Comparison of ENCODE assay signal across 14 cellular contexts in genomic region chr4:8188085-8188484, GRCh38. TPM values are rescaled to one million over a fixed set of nuclear protein-coding genes. Genes with fewer than 3 reads are reported as not detected.
A peak's percentile ranks its signal among the peaks of the same experiment; 100 is the strongest.
DNase-seq lines count a peak whose midpoint lies in the region; ATAC-seq and TF ChIP-seq lines count a peak whose summit lies in the region.
"Had no signal": no experiment of that assay in that cellular context is flagged by ENCODE, and none has a peak within 500 bp of the region (broad histone marks: within the 10 kb centered on the region; RNA-seq: fewer than 3 reads in every experiment).

No MANE protein-coding gene starts in this region.

- ATAC-seq in WTC11 (no peak), HG02938 (IDR thresholded peaks at IDR 0.05; ENCODE audit: unreplicated experiment) (no peak), HG03571 (IDR thresholded peaks at IDR 0.05; ENCODE audit: unreplicated experiment) (no peak)

- H3K4me1 Mint-ChIP-seq in WTC11 = no peaks in the 10 kb centered on the region

- H3K27me3 ChIP-seq in tibial artery (peaks cover 0 to 8% of the 10 kb centered on the region in 2 donors), thyroid gland (no peaks in the 10 kb centered on the region)
- H3K27me3 ChIP-seq: brain microvascular endothelial cell, ovary had no signal

- no peak overlapping the region for H3K27ac ChIP-seq in tibial artery
- peak overlapping the region in 1 of 3 donors; percentile 57 for H3K27ac ChIP-seq in thyroid gland
- H3K27ac ChIP-seq: brain microvascular endothelial cell, ovary had no signal

- in situ Hi-C loops in ACHN (cut with HindIII; ENCODE audit: low pct_ligation_motif_present, low pct_unique_long_range_greater_than_20kb, low sequenced_read_pairs) = no loop called here

- TF ChIP-seq POLR2A in thyroid gland (IDR thresholded peaks at IDR 0.05) = no peak

- H3K36me3 ChIP-seq in tibial artery (no peaks in the 10 kb centered on the region), thyroid gland (no peaks in the 10 kb centered on the region)
- H3K36me3 ChIP-seq: brain microvascular endothelial cell, ovary had no signal

- no peaks in the 10 kb centered on the region for H3K27me3 Mint-ChIP-seq in WTC11 (ENCODE audit: low read depth)
- H3K27me3 Mint-ChIP-seq: activated CD4-positive, alpha-beta memory T cell treated with anti-CD3 and anti-CD28 coated beads for 36 hours had no signal

- CTCF ChIA-PET in WTC11 (lab: Charles Lee) = interaction anchor here (1.6 to 2.1 kb wide), 2 partner anchors 11 to 55 kb away, joined by 3 to 8 read pairs; no protein-coding TSS in a partner anchor

- H3K4me1 ChIP-seq in tibial artery = peaks cover 0 to 42% (median 26%) of the 10 kb centered on the region in 4 donors
- peaks cover 18 to 35% of the 10 kb centered on the region in 2 donors for H3K4me1 ChIP-seq in thyroid gland

- H3K36me3 Mint-ChIP-seq in WTC11 = no peaks in the 10 kb centered on the region
- H3K36me3 Mint-ChIP-seq: activated CD4-positive, alpha-beta memory T cell treated with anti-CD3 and anti-CD28 coated beads for 36 hours; memory B cell had no signal

- no peak overlapping the region for H3K4me3 Mint-ChIP-seq in WTC11
- H3K4me3 Mint-ChIP-seq: activated CD4-positive, alpha-beta memory T cell treated with anti-CD3 and anti-CD28 coated beads for 36 hours; CD14-positive monocyte; memory B cell had no signal

- intact Hi-C loops in tibial artery (cut with DNase I; ENCODE audit: low total_unique reads) (no loop called here), thyroid gland (cut with DNase I) (no loop called here)

- H3K9me3 Mint-ChIP-seq in WTC11 = no peaks in the 10 kb centered on the region
- H3K9me3 Mint-ChIP-seq: activated CD4-positive, alpha-beta memory T cell treated with anti-CD3 and anti-CD28 coated beads for 36 hours; memory B cell had no signal

- TF ChIP-seq CTCF in WTC11 (IDR thresholded peaks at IDR 0.05) (no peak), tibial artery (IDR thresholded peaks at IDR 0.05) (no peak), thyroid gland (IDR thresholded peaks at IDR 0.05) (no peak)

- WGBS in thyroid gland, 2 donors = 92% methylated on average over 12 of the region's 12 CpGs

- POLR2A ChIA-PET in WTC11 (lab: Charles Lee) = no interaction called here

- H3K4me3 ChIP-seq in tibial artery (no peak overlapping the region), thyroid gland (replicated peaks in 1 of 3) (no peak overlapping the region)
- H3K4me3 ChIP-seq: ovary had no signal

- H3K27ac Mint-ChIP-seq in WTC11 = peak overlapping the region; percentile 18; the same call in 1 of the 2 replicates
- H3K27ac Mint-ChIP-seq: activated CD4-positive, alpha-beta memory T cell treated with anti-CD3 and anti-CD28 coated beads for 36 hours; memory B cell had no signal

- no peaks in the 10 kb centered on the region for H3K9me3 ChIP-seq in tibial artery
- no peaks in the 10 kb centered on the region for H3K9me3 ChIP-seq in thyroid gland
- H3K9me3 ChIP-seq: ovary had no signal

- DNase-seq in ACHN (peak; percentile 43), H4 (ENCODE audit: low spot score) (peak; percentile 41), WTC11 (ENCODE audit: low spot score) (no peak), kidney tubule cell (ENCODE audit: low spot score) (peak; percentile 34), tibial artery (no peak), thyroid gland (no peak)
- DNase-seq: activated CD4-positive, alpha-beta memory T cell treated with anti-CD3 and anti-CD28 coated beads for 36 hours; activated gamma-delta T cell; brain microvascular endothelial cell; ovary had no signal

TF ChIP-seq in WTC11, 78 proteins besides CTCF, POLR2A, EP300 and RAD21:
- TF ChIP-seq FOXP1 (CRISPR knock-in tag; IDR thresholded peaks at IDR 0.05; ENCODE audit: borderline replicate concordance) = no peak
- TF ChIP-seq MLX (CRISPR knock-in tag; IDR thresholded peaks at IDR 0.05) = no peak
- TF ChIP-seq ZNF423 (CRISPR knock-in tag; IDR thresholded peaks at IDR 0.05) = no peak

RNA-seq across cellular contexts. Expression of gene SH3TC1, which starts 11.0 kb away (rescaled TPM):
- 2.2 and 4.5 TPM in 2 replicates for total RNA-seq in H4 (2014; rRNA removed; shearing (Covaris generic))
- total RNA-seq in WTC11 (2021) (0.42 to 0.64 TPM (median 0.55 TPM) in 3 replicates), thyroid gland (10 to 100 TPM; 13.5 to 29.5 (median 16.4) TPM)

RNA-seq across cellular contexts. Expression of gene ABLIM2, which starts 29.5 kb away (rescaled TPM):
- total RNA-seq in H4 (2014; rRNA removed; shearing (Covaris generic)) = 0.29 and 0.43 TPM in 2 replicates
- total RNA-seq in WTC11 (2021) (2.6 to 3.9 TPM (median 2.8 TPM) in 3 replicates), thyroid gland (10 to 100 TPM in 2 of 4 donors, 1 to 10 TPM in 2; 9.2 to 24.0 (median 12.3) TPM)

Comparison
In these comparisons a context has a peak if more than half of its experiments do, and no peak if none do; other contexts are left out.
1. DNase-seq: peak in ACHN (single experiment), H4 (single experiment) and kidney tubule cell (single experiment); none in WTC11 (single experiment), tibial artery (0 of 2) and thyroid gland (0 of 2).